Comparison of ENCODE assay signal across 11 cellular contexts in genomic region chr1:156095906-156096508, GRCh38. TPM values are rescaled to one million over a fixed set of nuclear protein-coding genes. Genes with fewer than 3 reads are reported as not detected.
A peak's percentile ranks its signal among the peaks of the same experiment; 100 is the strongest.
DNase-seq lines count a peak whose midpoint lies in the region; ATAC-seq, FAIRE-seq and TF ChIP-seq lines count a peak whose summit lies in the region.
"Had no signal": no experiment of that assay in that cellular context is flagged by ENCODE, and none has a peak within 500 bp of the region (broad histone marks: within the 10 kb centered on the region; RNA-seq: fewer than 3 reads in every experiment).

No MANE protein-coding gene starts in this region.

- H3K27ac ChIP-seq in MM.1S (ENCODE audit: low read length): no peak overlapping the region
- H3K27ac ChIP-seq in effector memory CD4-positive, alpha-beta T cell (ENCODE audit: insufficient read depth, low read length, poor library complexity, severe bottlenecking): peak overlapping the region; percentile 90

- H3F3A ChIP-seq in MM.1S (ENCODE audit: insufficient read depth, low read length): peaks cover 4% of the 10 kb centered on the region; the same call in 1 of the 2 replicates

- H3K4me3 Mint-ChIP-seq in Calu3 (ENCODE audit: low read depth, unreplicated experiment): no peak overlapping the region
- no peak overlapping the region for H3K4me3 Mint-ChIP-seq in osteocyte (ENCODE audit: unreplicated experiment)

- no peak for TF ChIP-seq POLR2A in H54 (IDR thresholded peaks at IDR 0.05; ENCODE audit: low read depth, low read length)

- H3K27me3 Mint-ChIP-seq in Calu3 (ENCODE audit: unreplicated experiment) (no peaks in the 10 kb centered on the region), osteocyte (ENCODE audit: unreplicated experiment) (no peaks in the 10 kb centered on the region)

- H3K36me3 ChIP-seq in MM.1S (replicated peaks; ENCODE audit: insufficient read depth, low read length): no peaks in the 10 kb centered on the region
- no peaks in the 10 kb centered on the region for H3K36me3 ChIP-seq in effector memory CD4-positive, alpha-beta T cell (ENCODE audit: control insufficient read depth, insufficient read depth, low read length)

- H3K79me2 ChIP-seq in MM.1S (ENCODE audit: low read length): no peaks in the 10 kb centered on the region

- CTCF ChIA-PET in Calu3 (lab: Charles Lee): interaction anchor here (0.5 to 19.9 kb wide), 13 partner anchors 11 to 187 kb away, joined by 3 to 356 read pairs (median 6); partner anchors contain the start of genes LMNA, PMF1 and SMG5

- H3K27ac Mint-ChIP-seq in Calu3 (ENCODE audit: unreplicated experiment): peak overlapping the region; percentile 98
- H3K27ac Mint-ChIP-seq in osteocyte (ENCODE audit: unreplicated experiment): peak overlapping the region; percentile 100

- no peaks in the 10 kb centered on the region for H4K20me1 ChIP-seq in MM.1S (ENCODE audit: insufficient read depth, low read length)

- TF ChIP-seq CTCF in Calu3 (IDR thresholded peaks at IDR 0.05; ENCODE audit: unreplicated experiment) (no peak), MM.1S (IDR thresholded peaks at IDR 0.05; ENCODE audit: low read length) (no peak), osteocyte (IDR thresholded peaks at IDR 0.05) (no peak)

- BruUV-seq in Calu3 (replicated peaks; lab: Mats Ljungman, UMichigan): no TSS peak

- intact Hi-C loops in Calu3 (cut with micrococcal nuclease; ENCODE audit: unreplicated experiment): loop anchor here (1.0 kb wide), 1 partner anchor 34 kb away; no protein-coding TSS in a partner anchor

- H3K4me1 Mint-ChIP-seq in Calu3 (ENCODE audit: low read depth, unreplicated experiment) (peaks cover 53% of the 10 kb centered on the region), osteocyte (ENCODE audit: unreplicated experiment) (peaks cover 31% of the 10 kb centered on the region)

- H3K27me3 ChIP-seq in MM.1S (replicated peaks; ENCODE audit: insufficient read depth, low read length): no peaks in the 10 kb centered on the region
- H3K27me3 ChIP-seq in effector memory CD4-positive, alpha-beta T cell (replicated peaks; ENCODE audit: control insufficient read depth, insufficient read depth, low read length, poor library complexity, severe bottlenecking): no peaks in the 10 kb centered on the region

- DNase-seq in Calu3: peak; percentile 60
- DNase-seq in MM.1S: no peak
- no peak for DNase-seq in effector memory CD4-positive, alpha-beta T cell
- no peak for DNase-seq in osteocyte (ENCODE audit: extremely low spot score, unreplicated experiment)
- no peak for DNase-seq in H54 (ENCODE audit: insufficient read length, low spot score)
- DNase-seq in NCI-H345 treated with DMSO at 0.1 percent for 48 hours (lab: John Stamatoyannopoulos, UW; ENCODE audit: unreplicated experiment): no peak

- H3K9ac ChIP-seq in MM.1S (ENCODE audit: low read length): peak overlapping the region; percentile 58; the same call in 1 of the 2 replicates

- H3K9me3 ChIP-seq in MM.1S (replicated peaks; ENCODE audit: insufficient read depth, low read length): no peaks in the 10 kb centered on the region
- no peaks in the 10 kb centered on the region for H3K9me3 ChIP-seq in effector memory CD4-positive, alpha-beta T cell (ENCODE audit: control insufficient read depth, low read length)

- H3K36me3 Mint-ChIP-seq in Calu3 (ENCODE audit: insufficient read depth, unreplicated experiment) (peaks cover 18% of the 10 kb centered on the region), osteocyte (ENCODE audit: unreplicated experiment) (peaks cover 2% of the 10 kb centered on the region)

- ATAC-seq in HG03175 (IDR thresholded peaks at IDR 0.05; ENCODE audit: unreplicated experiment) (no peak), HG02852 (IDR thresholded peaks at IDR 0.05; ENCODE audit: unreplicated experiment) (no peak)

- no peak overlapping the region for H2AFZ ChIP-seq in MM.1S (ENCODE audit: low read length)

- H3K4me1 ChIP-seq in MM.1S (ENCODE audit: low read length): peaks cover 16% of the 10 kb centered on the region
- H3K4me1 ChIP-seq in effector memory CD4-positive, alpha-beta T cell (ENCODE audit: control insufficient read depth, insufficient read depth, low read length, poor library complexity, severe bottlenecking): peaks cover 26% of the 10 kb centered on the region

- H3K4me2 ChIP-seq in MM.1S (ENCODE audit: low read depth, low read length): no peak overlapping the region; the same call in 1 of the 2 replicates

- H3K4me3 ChIP-seq in MM.1S (ENCODE audit: low read length): no peak overlapping the region
- H3K4me3 ChIP-seq in effector memory CD4-positive, alpha-beta T cell (ENCODE audit: insufficient read depth, low read depth, low read length, poor library complexity, severe bottlenecking): no peak overlapping the region
- H3K4me3 ChIP-seq: lung had no signal

- no peaks in the 10 kb centered on the region for H3K9me3 Mint-ChIP-seq in Calu3 (ENCODE audit: low read depth, unreplicated experiment)
- no peaks in the 10 kb centered on the region for H3K9me3 Mint-ChIP-seq in osteocyte (ENCODE audit: unreplicated experiment)

- FAIRE-seq in H54 (lab: Jason Lieb, UNC): no peak
- FAIRE-seq: G401.6 had no signal

- no peaks in the 10 kb centered on the region for H3K9me2 ChIP-seq in MM.1S (replicated peaks; ENCODE audit: insufficient read depth, low read length)

RNA-seq across cellular contexts. Expression of gene MEX3A, which starts 13.7 kb away (rescaled TPM):
- total RNA-seq in Calu3 (2022) (3.3 and 5.0 TPM in 2 replicates), osteocyte (19.8 and 20.7 TPM in 2 replicates)

RNA-seq across cellular contexts. Expression of gene LMNA, which starts 18.5 kb away (rescaled TPM):
- total RNA-seq in Calu3 (2022) (499 and 514 TPM in 2 replicates), osteocyte (733 and 792 TPM in 2 replicates)

RNA-seq across cellular contexts. Expression of gene RAB25, which starts 35.0 kb away (rescaled TPM):
- total RNA-seq in Calu3 (2022) (182 and 189 TPM in 2 replicates), osteocyte (not detected in 2 replicates)
- total RNA-seq: NCI-H460 had no signal

RNA-seq across cellular contexts. Expression of gene LAMTOR2, which starts 41.4 kb away (rescaled TPM):
- total RNA-seq in Calu3 (2022) (69.8 and 69.9 TPM in 2 replicates), osteocyte (56.2 and 59.9 TPM in 2 replicates)

RNA-seq across cellular contexts. Expression of gene UBQLN4, which starts 42.4 kb away (rescaled TPM):
- total RNA-seq in Calu3 (2022): 60.0 and 77.3 TPM in 2 replicates
- total RNA-seq in osteocyte: 36.4 and 36.9 TPM in 2 replicates

Comparison
In these comparisons a context has a peak if more than half of its experiments do, and no peak if none do; other contexts are left out.
1. RNA of gene RAB25, which starts 35.0 kb away (total RNA-seq): 182 to 189 TPM in Calu3; not detected in osteocyte; every median in the first group is over 100 times any median in the second.